Comparison of ENCODE assay signal across 1 cellular context in genomic region chr5:118459490-118459889, GRCh38.
TF ChIP-seq lines count a peak whose summit lies in the region.

No MANE protein-coding gene starts in this region.

TF ChIP-seq in WTC11, 78 proteins besides CTCF, POLR2A, EP300 and RAD21 (continued from another document):
- TF ChIP-seq ZNF425 (CRISPR knock-in tag; conservative IDR thresholded peaks at IDR 0.05), result no peak
- TF ChIP-seq ZNF532 (CRISPR knock-in tag; IDR thresholded peaks at IDR 0.05; ENCODE audit: borderline replicate concordance), result no peak
